2 cellular contexts compared by ENCODE assay signal in the genomic region with DNA sequence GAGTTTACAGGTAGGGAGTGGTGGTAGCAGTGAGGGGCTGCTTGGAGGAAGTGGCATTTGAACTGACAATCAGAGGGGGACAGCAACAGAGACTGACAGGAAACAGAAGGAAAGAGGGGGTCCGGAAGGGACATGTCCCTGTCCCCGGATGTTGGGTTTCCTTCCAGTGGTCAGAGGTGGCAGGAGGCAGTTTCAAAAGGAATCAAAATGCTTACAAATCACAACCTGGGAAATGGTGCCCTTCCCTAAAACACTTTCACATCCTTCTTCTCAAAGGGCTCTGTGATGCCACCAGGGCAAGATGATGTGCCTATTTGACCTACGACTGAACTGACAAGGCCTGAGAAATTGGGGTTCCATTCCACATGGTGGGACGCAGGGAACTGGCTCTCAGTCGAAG.
TF ChIP-seq lines count a peak whose summit lies in the region.

No MANE protein-coding gene starts in this region.

TF ChIP-seq in A549, 52 proteins besides CTCF, POLR2A, EP300 and RAD21 (continued from another document):
- TF ChIP-seq, protein P1, sequence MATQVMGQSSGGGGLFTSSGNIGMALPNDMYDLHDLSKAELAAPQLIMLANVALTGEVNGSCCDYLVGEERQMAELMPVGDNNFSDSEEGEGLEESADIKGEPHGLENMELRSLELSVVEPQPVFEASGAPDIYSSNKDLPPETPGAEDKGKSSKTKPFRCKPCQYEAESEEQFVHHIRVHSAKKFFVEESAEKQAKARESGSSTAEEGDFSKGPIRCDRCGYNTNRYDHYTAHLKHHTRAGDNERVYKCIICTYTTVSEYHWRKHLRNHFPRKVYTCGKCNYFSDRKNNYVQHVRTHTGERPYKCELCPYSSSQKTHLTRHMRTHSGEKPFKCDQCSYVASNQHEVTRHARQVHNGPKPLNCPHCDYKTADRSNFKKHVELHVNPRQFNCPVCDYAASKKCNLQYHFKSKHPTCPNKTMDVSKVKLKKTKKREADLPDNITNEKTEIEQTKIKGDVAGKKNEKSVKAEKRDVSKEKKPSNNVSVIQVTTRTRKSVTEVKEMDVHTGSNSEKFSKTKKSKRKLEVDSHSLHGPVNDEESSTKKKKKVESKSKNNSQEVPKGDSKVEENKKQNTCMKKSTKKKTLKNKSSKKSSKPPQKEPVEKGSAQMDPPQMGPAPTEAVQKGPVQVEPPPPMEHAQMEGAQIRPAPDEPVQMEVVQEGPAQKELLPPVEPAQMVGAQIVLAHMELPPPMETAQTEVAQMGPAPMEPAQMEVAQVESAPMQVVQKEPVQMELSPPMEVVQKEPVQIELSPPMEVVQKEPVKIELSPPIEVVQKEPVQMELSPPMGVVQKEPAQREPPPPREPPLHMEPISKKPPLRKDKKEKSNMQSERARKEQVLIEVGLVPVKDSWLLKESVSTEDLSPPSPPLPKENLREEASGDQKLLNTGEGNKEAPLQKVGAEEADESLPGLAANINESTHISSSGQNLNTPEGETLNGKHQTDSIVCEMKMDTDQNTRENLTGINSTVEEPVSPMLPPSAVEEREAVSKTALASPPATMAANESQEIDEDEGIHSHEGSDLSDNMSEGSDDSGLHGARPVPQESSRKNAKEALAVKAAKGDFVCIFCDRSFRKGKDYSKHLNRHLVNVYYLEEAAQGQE (IDR thresholded peaks at IDR 0.05), result no peak
- TF ChIP-seq ZC3H11A (IDR thresholded peaks at IDR 0.05) (no peak), NR3C1 (IDR thresholded peaks at IDR 0.05) (no peak), ESRRA (IDR thresholded peaks at IDR 0.05; ENCODE audit: borderline replicate concordance, low read length) (no peak)

TF ChIP-seq in SK-N-SH treated with all-trans-retinoic acid at 6 μM for 48 hours, 23 proteins besides CTCF, POLR2A, EP300 and RAD21 (continued from another document):
- TF ChIP-seq, protein P2, sequence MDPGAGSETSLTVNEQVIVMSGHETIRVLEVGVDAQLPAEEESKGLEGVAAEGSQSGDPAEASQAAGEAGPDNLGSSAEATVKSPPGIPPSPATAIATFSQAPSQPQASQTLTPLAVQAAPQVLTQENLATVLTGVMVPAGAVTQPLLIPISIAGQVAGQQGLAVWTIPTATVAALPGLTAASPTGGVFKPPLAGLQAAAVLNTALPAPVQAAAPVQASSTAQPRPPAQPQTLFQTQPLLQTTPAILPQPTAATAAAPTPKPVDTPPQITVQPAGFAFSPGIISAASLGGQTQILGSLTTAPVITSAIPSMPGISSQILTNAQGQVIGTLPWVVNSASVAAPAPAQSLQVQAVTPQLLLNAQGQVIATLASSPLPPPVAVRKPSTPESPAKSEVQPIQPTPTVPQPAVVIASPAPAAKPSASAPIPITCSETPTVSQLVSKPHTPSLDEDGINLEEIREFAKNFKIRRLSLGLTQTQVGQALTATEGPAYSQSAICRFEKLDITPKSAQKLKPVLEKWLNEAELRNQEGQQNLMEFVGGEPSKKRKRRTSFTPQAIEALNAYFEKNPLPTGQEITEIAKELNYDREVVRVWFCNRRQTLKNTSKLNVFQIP (CRISPR knock-in tag; IDR thresholded peaks at IDR 0.05; ENCODE audit: borderline replicate concordance, low read depth), result no peak
- no peak for TF ChIP-seq SNAI2 (CRISPR knock-in tag; IDR thresholded peaks at IDR 0.05)
- TF ChIP-seq, protein P3, sequence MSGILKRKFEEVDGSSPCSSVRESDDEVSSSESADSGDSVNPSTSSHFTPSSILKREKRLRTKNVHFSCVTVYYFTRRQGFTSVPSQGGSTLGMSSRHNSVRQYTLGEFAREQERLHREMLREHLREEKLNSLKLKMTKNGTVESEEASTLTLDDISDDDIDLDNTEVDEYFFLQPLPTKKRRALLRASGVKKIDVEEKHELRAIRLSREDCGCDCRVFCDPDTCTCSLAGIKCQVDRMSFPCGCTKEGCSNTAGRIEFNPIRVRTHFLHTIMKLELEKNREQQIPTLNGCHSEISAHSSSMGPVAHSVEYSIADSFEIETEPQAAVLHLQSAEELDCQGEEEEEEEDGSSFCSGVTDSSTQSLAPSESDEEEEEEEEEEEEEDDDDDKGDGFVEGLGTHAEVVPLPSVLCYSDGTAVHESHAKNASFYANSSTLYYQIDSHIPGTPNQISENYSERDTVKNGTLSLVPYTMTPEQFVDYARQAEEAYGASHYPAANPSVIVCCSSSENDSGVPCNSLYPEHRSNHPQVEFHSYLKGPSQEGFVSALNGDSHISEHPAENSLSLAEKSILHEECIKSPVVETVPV (CRISPR knock-in tag; IDR thresholded peaks at IDR 0.05), result no peak
- no peak for TF ChIP-seq OSR1 (CRISPR knock-in tag; IDR thresholded peaks at IDR 0.05)
- TF ChIP-seq ZC3H10 (CRISPR knock-in tag; IDR thresholded peaks at IDR 0.05), result no peak
- TF ChIP-seq, protein P4, sequence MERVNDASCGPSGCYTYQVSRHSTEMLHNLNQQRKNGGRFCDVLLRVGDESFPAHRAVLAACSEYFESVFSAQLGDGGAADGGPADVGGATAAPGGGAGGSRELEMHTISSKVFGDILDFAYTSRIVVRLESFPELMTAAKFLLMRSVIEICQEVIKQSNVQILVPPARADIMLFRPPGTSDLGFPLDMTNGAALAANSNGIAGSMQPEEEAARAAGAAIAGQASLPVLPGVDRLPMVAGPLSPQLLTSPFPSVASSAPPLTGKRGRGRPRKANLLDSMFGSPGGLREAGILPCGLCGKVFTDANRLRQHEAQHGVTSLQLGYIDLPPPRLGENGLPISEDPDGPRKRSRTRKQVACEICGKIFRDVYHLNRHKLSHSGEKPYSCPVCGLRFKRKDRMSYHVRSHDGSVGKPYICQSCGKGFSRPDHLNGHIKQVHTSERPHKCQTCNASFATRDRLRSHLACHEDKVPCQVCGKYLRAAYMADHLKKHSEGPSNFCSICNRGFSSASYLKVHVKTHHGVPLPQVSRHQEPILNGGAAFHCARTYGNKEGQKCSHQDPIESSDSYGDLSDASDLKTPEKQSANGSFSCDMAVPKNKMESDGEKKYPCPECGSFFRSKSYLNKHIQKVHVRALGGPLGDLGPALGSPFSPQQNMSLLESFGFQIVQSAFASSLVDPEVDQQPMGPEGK (CRISPR knock-in tag; IDR thresholded peaks at IDR 0.05; ENCODE audit: borderline replicate concordance), result no peak
- no peak for TF ChIP-seq ZNF70 (CRISPR knock-in tag; IDR thresholded peaks at IDR 0.05)
TF ChIP-seq in SK-N-SH treated with all-trans-retinoic acid at 6 μM for 48 hours: peak in this region for 0.
